In the genomic region with DNA sequence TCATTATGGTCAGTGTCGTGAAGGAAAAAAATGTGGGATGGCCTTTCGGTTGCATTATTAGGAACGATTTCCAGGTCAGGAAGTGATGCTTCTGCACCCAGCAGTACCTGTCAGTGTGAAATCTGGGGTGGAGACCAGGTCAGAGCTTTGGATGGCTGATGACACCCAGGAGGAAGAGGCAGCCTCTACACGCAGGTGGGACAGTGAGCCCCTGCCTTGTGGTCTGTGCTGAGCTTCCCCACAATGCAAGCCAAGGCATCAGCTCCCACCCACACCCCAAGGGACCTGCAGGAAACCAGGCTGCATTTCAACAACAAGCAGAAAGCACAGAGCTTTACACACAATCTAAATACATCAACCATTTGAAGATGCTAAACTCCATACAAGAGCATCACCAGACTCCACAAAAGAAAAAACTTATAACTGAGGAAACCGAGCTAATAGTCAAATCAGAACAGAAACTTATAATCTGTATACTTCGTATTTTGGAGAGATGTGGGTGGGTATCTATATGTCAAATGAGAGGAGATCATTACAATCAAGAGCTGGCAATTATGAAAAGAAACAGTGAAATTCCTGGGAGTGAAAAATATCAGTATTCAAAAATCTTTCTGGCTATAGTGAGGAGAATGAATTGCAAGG, we compare ENCODE assay signal across 1 cellular context.
TF ChIP-seq lines count a peak whose summit lies in the region.

No MANE protein-coding gene starts in this region.

TF ChIP-seq in HepG2, 621 proteins besides CTCF, POLR2A, EP300 and RAD21 (continued from another document):
- TF ChIP-seq, protein P1, sequence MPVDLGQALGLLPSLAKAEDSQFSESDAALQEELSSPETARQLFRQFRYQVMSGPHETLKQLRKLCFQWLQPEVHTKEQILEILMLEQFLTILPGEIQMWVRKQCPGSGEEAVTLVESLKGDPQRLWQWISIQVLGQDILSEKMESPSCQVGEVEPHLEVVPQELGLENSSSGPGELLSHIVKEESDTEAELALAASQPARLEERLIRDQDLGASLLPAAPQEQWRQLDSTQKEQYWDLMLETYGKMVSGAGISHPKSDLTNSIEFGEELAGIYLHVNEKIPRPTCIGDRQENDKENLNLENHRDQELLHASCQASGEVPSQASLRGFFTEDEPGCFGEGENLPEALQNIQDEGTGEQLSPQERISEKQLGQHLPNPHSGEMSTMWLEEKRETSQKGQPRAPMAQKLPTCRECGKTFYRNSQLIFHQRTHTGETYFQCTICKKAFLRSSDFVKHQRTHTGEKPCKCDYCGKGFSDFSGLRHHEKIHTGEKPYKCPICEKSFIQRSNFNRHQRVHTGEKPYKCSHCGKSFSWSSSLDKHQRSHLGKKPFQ (CRISPR knock-in tag; IDR thresholded peaks at IDR 0.05; ENCODE audit: insufficient replicate concordance): no peak
- TF ChIP-seq DNMT3B (CRISPR knock-in tag; conservative IDR thresholded peaks at IDR 0.05) (no peak), ISL2 (CRISPR knock-in tag; IDR thresholded peaks at IDR 0.05) (no peak), KAT8 (CRISPR knock-in tag; IDR thresholded peaks at IDR 0.05) (no peak), SMAD9 (CRISPR knock-in tag; IDR thresholded peaks at IDR 0.05) (no peak), ZNF263 (CRISPR knock-in tag; IDR thresholded peaks at IDR 0.05) (no peak), MBD4 (IDR thresholded peaks at IDR 0.05; ENCODE audit: borderline replicate concordance, low read length) (no peak), ZNF629 (CRISPR knock-in tag; conservative IDR thresholded peaks at IDR 0.05) (no peak), ZNF431 (CRISPR knock-in tag; IDR thresholded peaks at IDR 0.05; ENCODE audit: borderline replicate concordance, low read depth) (no peak), SNAPC2 (CRISPR knock-in tag; IDR thresholded peaks at IDR 0.05) (no peak)
- TF ChIP-seq, protein P2, sequence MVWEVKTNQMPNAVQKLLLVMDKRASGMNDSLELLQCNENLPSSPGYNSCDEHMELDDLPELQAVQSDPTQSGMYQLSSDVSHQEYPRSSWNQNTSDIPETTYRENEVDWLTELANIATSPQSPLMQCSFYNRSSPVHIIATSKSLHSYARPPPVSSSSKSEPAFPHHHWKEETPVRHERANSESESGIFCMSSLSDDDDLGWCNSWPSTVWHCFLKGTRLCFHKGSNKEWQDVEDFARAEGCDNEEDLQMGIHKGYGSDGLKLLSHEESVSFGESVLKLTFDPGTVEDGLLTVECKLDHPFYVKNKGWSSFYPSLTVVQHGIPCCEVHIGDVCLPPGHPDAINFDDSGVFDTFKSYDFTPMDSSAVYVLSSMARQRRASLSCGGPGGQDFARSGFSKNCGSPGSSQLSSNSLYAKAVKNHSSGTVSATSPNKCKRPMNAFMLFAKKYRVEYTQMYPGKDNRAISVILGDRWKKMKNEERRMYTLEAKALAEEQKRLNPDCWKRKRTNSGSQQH (CRISPR knock-in tag; IDR thresholded peaks at IDR 0.05; ENCODE audit: low read depth): no peak
- TF ChIP-seq, protein P3, sequence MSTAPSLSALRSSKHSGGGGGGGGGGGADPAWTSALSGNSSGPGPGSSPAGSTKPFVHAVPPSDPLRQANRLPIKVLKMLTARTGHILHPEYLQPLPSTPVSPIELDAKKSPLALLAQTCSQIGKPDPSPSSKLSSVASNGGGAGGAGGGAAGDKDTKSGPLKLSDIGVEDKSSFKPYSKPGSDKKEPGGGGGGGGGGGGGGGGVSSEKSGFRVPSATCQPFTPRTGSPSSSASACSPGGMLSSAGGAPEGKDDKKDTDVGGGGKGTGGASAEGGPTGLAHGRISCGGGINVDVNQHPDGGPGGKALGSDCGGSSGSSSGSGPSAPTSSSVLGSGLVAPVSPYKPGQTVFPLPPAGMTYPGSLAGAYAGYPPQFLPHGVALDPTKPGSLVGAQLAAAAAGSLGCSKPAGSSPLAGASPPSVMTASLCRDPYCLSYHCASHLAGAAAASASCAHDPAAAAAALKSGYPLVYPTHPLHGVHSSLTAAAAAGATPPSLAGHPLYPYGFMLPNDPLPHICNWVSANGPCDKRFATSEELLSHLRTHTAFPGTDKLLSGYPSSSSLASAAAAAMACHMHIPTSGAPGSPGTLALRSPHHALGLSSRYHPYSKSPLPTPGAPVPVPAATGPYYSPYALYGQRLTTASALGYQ (CRISPR knock-in tag; IDR thresholded peaks at IDR 0.05): no peak
- TF ChIP-seq, protein P4, sequence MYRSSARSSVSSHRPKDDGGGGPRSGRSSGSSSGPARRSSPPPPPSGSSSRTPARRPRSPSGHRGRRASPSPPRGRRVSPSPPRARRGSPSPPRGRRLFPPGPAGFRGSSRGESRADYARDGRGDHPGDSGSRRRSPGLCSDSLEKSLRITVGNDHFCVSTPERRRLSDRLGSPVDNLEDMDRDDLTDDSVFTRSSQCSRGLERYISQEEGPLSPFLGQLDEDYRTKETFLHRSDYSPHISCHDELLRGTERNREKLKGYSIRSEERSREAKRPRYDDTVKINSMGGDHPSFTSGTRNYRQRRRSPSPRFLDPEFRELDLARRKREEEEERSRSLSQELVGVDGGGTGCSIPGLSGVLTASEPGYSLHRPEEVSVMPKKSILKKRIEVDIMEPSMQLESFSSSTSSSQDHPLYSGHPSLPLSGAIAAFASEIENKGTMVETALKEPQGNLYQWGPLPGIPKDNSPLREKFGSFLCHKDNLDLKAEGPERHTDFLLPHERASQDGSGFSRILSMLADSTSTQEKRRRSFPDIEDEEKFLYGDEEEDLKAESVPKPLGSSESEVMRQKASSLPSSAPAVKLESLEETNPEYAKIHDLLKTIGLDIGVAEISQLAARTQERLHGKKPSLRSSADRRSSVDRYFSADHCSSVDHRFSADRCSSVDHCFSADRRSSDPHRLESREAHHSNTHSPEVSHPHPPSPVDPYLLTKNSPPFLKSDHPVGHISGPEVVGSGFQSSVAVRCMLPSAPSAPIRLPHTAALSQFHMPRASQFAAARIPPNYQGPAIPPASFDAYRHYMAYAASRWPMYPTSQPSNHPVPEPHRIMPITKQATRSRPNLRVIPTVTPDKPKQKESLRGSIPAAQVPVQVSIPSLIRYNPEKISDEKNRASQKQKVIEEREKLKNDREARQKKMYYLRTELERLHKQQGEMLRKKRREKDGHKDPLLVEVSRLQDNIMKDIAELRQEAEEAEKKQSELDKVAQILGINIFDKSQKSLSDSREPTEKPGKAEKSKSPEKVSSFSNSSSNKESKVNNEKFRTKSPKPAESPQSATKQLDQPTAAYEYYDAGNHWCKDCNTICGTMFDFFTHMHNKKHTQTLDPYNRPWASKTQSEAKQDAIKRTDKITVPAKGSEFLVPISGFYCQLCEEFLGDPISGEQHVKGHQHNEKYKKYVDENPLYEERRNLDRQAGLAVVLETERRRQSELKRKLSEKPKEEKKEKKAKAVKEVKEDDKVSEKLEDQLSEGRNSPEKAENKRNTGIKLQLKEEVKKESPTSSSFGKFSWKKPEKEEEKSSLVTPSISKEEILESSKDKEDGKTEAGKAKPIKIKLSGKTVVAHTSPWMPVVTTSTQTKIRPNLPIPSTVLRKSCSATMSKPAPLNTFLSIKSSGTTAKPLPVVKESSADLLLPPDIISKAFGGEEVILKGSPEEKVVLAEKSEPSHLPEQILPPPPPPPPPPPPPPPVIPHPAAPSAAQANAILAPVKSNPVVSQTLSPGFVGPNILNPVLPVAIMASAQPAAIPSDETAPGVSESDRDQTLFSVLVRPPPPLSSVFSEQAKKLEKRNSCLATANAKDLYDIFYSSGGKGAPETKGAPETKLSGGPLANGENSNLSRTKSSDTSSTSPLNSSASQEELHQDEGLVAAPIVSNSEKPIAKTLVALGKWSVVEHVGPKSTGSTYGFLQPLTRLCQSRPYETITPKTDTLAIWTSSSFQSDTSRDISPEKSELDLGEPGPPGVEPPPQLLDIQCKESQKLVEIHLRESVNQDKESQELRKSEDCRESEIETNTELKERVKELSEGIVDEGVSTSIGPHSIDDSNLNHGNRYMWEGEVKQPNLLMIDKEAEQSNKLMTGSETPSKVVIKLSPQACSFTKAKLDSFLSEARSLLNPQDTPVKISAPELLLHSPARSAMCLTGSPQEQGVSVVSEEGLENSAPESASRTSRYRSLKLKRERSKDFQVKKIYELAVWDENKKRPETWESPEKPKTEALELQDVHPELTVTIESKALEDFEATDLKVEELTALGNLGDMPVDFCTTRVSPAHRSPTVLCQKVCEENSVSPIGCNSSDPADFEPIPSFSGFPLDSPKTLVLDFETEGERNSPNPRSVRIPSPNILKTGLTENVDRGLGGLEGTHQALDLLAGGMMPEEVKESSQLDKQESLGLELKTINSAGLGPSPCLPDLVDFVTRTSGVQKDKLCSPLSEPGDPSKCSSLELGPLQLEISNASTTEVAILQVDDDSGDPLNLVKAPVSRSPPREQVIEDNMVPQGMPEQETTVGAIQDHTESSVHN (CRISPR knock-in tag; IDR thresholded peaks at IDR 0.05): no peak
